Comparison of ENCODE assay signal across 10 cellular contexts in genomic region chr5:132102101-132102701, GRCh38. TPM values are rescaled to one million over a fixed set of nuclear protein-coding genes. Genes with fewer than 3 reads are reported as not detected.
DNase-seq lines count a peak whose midpoint lies in the region; ATAC-seq and TF ChIP-seq lines count a peak whose summit lies in the region.
"Had no signal": no experiment of that assay in that cellular context is flagged by ENCODE, and none has a peak within 500 bp of the region (broad histone marks: within the 10 kb centered on the region; RNA-seq: fewer than 3 reads in every experiment).

No MANE protein-coding gene starts in this region.

- peaks cover 4% of the 10 kb centered on the region for H3K36me3 Mint-ChIP-seq in activated CD8-positive, alpha-beta memory T cell treated with anti-CD3 and anti-CD28 coated beads, Interleukin-2, amount 10 ng/mL, durations not matched to agents 7 days and 5 days

- H3K4me1 ChIP-seq in fibroblast of lung (ENCODE audit: control insufficient read depth, extremely low read depth, insufficient read depth, low read length), result peaks cover 23% of the 10 kb centered on the region
- H3K4me1 ChIP-seq in vagina, result peaks cover 16% of the 10 kb centered on the region
- H3K4me1 ChIP-seq: colonic mucosa had no signal

- no peaks in the 10 kb centered on the region for H4K20me1 ChIP-seq in fibroblast of lung (ENCODE audit: control insufficient read depth, extremely low read depth, insufficient read depth, low read length)

- no peak overlapping the region for H2AFZ ChIP-seq in fibroblast of lung (ENCODE audit: low read length)

- no peaks in the 10 kb centered on the region for H3K27me3 ChIP-seq in fibroblast of lung (ENCODE audit: control insufficient read depth, insufficient read depth, low read length)
- no peaks in the 10 kb centered on the region for H3K27me3 ChIP-seq in vagina
- H3K27me3 ChIP-seq: colonic mucosa, heart left ventricle had no signal

- H3K9ac ChIP-seq in fibroblast of lung (ENCODE audit: insufficient read depth, low read length), result no peak overlapping the region

- peak overlapping the region; percentile 95 for H3K27ac Mint-ChIP-seq in activated CD8-positive, alpha-beta memory T cell treated with anti-CD3 and anti-CD28 coated beads, Interleukin-2, amount 10 ng/mL, durations not matched to agents 7 days and 5 days

- DNase-seq in stimulated activated CD4-positive, alpha-beta T cell treated with anti-CD3 and anti-CD28 coated beads, Interleukin-15, amount 100 ng/mL, for 24 hours, result peak; percentile 65
- no peak for DNase-seq in stimulated activated CD4-positive, alpha-beta T cell treated with anti-CD3 and anti-CD28 coated beads, Interleukin-2, amount 100 ng/mL, for 48 hours
- peak; percentile 61 for DNase-seq in activated CD8-positive, alpha-beta memory T cell treated with anti-CD3 and anti-CD28 coated beads, Interleukin-2, amount 10 ng/mL, durations not matched to agents 7 days and 5 days
- DNase-seq in fibroblast of lung (ENCODE audit: low read depth in 2 of 2), result peak in 1 of 2 donors; percentile 79
- no peak for DNase-seq in vagina (ENCODE audit: extremely low spot score in 2 of 2)
- no peak for DNase-seq in GM19238 (ENCODE audit: insufficient read length, low spot score)
- DNase-seq in cerebellar cortex (ENCODE audit: low spot score), result no peak
- no peak for DNase-seq in left lobe of liver (ENCODE audit: low spot score)
- DNase-seq: colonic mucosa, heart left ventricle had no signal

- peak; percentile 5 for ATAC-seq in activated CD8-positive, alpha-beta memory T cell treated with anti-CD3 and anti-CD28 coated beads, Interleukin-2, amount 10 ng/mL, durations not matched to agents 7 days and 5 days
- ATAC-seq in left lobe of liver, result no peak

- no peak overlapping the region for H3K4me2 ChIP-seq in fibroblast of lung (ENCODE audit: extremely low read depth, insufficient read depth, low read length)

- H3K79me2 ChIP-seq in fibroblast of lung (ENCODE audit: control insufficient read depth, insufficient read depth, low read length), result no peaks in the 10 kb centered on the region

- no peak for TF ChIP-seq POLR2A in vagina (IDR thresholded peaks at IDR 0.05)

- intact Hi-C loops in vagina (cut with DNase I), result loop anchor here (5.0 kb wide), 1 partner anchor 1875 kb away; no protein-coding TSS in a partner anchor

- CTCF ChIA-PET in activated CD8-positive, alpha-beta memory T cell treated with anti-CD3 and anti-CD28 coated beads, Interleukin-2, amount 10 ng/mL, durations not matched to agents 7 days and 5 days (lab: Charles Lee), result interaction anchor here (0.7 to 1.6 kb wide), 8 partner anchors 8 to 75 kb away, joined by 3 to 6 read pairs (median 4); no protein-coding TSS in a partner anchor

- no peaks in the 10 kb centered on the region for H3K9me3 Mint-ChIP-seq in activated CD8-positive, alpha-beta memory T cell treated with anti-CD3 and anti-CD28 coated beads, Interleukin-2, amount 10 ng/mL, durations not matched to agents 7 days and 5 days (ENCODE audit: low read depth)

- H3K27ac ChIP-seq in fibroblast of lung (ENCODE audit: insufficient read depth, low read length) (peak overlapping the region; percentile 98), vagina (peak overlapping the region; percentile 53)
- H3K27ac ChIP-seq: colonic mucosa had no signal

- no peaks in the 10 kb centered on the region for H3K36me3 ChIP-seq in fibroblast of lung (ENCODE audit: control insufficient read depth, insufficient read depth, low read length)
- H3K36me3 ChIP-seq in vagina, result no peaks in the 10 kb centered on the region
- H3K36me3 ChIP-seq: colonic mucosa, heart left ventricle had no signal

- H3K27me3 Mint-ChIP-seq in activated CD8-positive, alpha-beta memory T cell treated with anti-CD3 and anti-CD28 coated beads, Interleukin-2, amount 10 ng/mL, durations not matched to agents 7 days and 5 days, result no peaks in the 10 kb centered on the region

- no peak overlapping the region for H3K4me3 ChIP-seq in fibroblast of lung (replicated peaks in 1 of 4; ENCODE audit: control extremely low read depth in 1 of 4, insufficient read depth in 1 of 4, low read depth in 3 of 4, low read length in 4 of 4)
- H3K4me3 ChIP-seq in vagina, result no peak overlapping the region
- H3K4me3 ChIP-seq: colonic mucosa, heart left ventricle had no signal

- peaks cover 85% of the 10 kb centered on the region for H3K4me1 Mint-ChIP-seq in activated CD8-positive, alpha-beta memory T cell treated with anti-CD3 and anti-CD28 coated beads, Interleukin-2, amount 10 ng/mL, durations not matched to agents 7 days and 5 days

- TF ChIP-seq CTCF in fibroblast of lung (conservative IDR thresholded peaks at IDR 0.05 in 1 of 2, IDR thresholded peaks at IDR 0.05 in 1 of 2; ENCODE audit: low read depth in 1 of 2, low read length in 2 of 2), result no peak
- TF ChIP-seq CTCF in vagina (IDR thresholded peaks at IDR 0.05), result no peak

- H3K9me3 ChIP-seq in fibroblast of lung (ENCODE audit: control insufficient read depth, insufficient read depth, low read depth, low read length), result no peaks in the 10 kb centered on the region
- H3K9me3 ChIP-seq in vagina, result no peaks in the 10 kb centered on the region
- H3K9me3 ChIP-seq: colonic mucosa, heart left ventricle had no signal

- no peak overlapping the region for H3K4me3 Mint-ChIP-seq in activated CD8-positive, alpha-beta memory T cell treated with anti-CD3 and anti-CD28 coated beads, Interleukin-2, amount 10 ng/mL, durations not matched to agents 7 days and 5 days

RNA-seq across cellular contexts. Expression of gene CSF2, which starts 28.6 kb away (rescaled TPM):
- 100 to 1,000 TPM in 1 of 2 experiments, 1 to 10 TPM in 1; 4.9 to 164 TPM for total RNA-seq in activated CD8-positive, alpha-beta memory T cell treated with anti-CD3 and anti-CD28 coated beads, Interleukin-2, amount 10 ng/mL, durations not matched to agents 7 days and 5 days
- total RNA-seq in fibroblast of lung (0.51 and 0.66 TPM in 2 replicates), vagina (not detected), left lobe of liver (not detected)
- 0.09 and 0.71 TPM in 2 replicates for polyA plus RNA-seq in fibroblast of lung
- polyA plus RNA-seq in fibroblast of lung (2012), result 0.17 and 0.56 TPM in 2 replicates
- not detected in 2 replicates for polyA minus RNA-seq in fibroblast of lung (ENCODE audit: low replicate concordance)
- polyA plus RNA-seq: heart left ventricle had no signal

RNA-seq across cellular contexts. Expression of gene IL3, which starts 41.7 kb away (rescaled TPM):
- 1 to 10 TPM in 1 of 2 experiments, under 1 TPM in 1; 0.47 to 1.5 TPM for total RNA-seq in activated CD8-positive, alpha-beta memory T cell treated with anti-CD3 and anti-CD28 coated beads, Interleukin-2, amount 10 ng/mL, durations not matched to agents 7 days and 5 days
- total RNA-seq in fibroblast of lung, result not detected in 2 replicates
- polyA plus RNA-seq in fibroblast of lung, result not detected in 2 replicates
- not detected in 2 replicates for polyA plus RNA-seq in fibroblast of lung (2012)
- polyA minus RNA-seq in fibroblast of lung (ENCODE audit: low replicate concordance), result not detected in 2 replicates
- total RNA-seq in vagina, result not detected
- total RNA-seq in left lobe of liver, result not detected
- total RNA-seq: heart left ventricle had no signal
- polyA plus RNA-seq: heart left ventricle had no signal

Comparison
In these comparisons a context has a peak if more than half of its experiments do, and no peak if none do; other contexts are left out.
1. DNase-seq: peak in stimulated activated CD4-positive, alpha-beta T cell treated with anti-CD3 and anti-CD28 coated beads, Interleukin-15, amount 100 ng/mL, for 24 hours (single experiment) and activated CD8-positive, alpha-beta memory T cell treated with anti-CD3 and anti-CD28 coated beads, Interleukin-2, amount 10 ng/mL, durations not matched to agents 7 days and 5 days (single experiment); none in stimulated activated CD4-positive, alpha-beta T cell treated with anti-CD3 and anti-CD28 coated beads, Interleukin-2, amount 100 ng/mL, for 48 hours (0 of 2), vagina (0 of 2), GM19238 (single experiment), cerebellar cortex (single experiment) and left lobe of liver (single experiment).